In the genomic region with DNA sequence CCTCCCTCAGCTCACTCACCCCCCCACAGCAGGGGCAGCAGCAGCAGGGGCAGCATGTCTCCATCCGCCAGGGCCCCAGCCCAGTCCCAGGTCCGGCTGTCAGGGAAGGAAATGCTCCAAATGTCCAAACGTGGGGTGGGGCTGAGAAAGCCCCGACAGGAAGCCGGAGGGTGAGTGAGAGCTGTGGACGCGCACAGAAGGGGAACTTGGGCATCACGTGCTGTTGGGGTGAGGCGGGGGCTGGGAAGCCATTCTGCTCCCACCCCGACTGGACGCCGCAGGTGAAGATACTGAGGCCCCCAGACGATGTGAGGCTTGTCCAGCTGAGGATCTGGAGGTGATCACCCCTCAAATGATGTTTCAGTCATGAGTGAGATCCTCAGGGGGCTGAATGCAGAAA, we compare ENCODE assay signal across 10 cellular contexts. TPM values are rescaled to one million over a fixed set of nuclear protein-coding genes. Genes with fewer than 3 reads are reported as not detected.
"Had no signal": no experiment of that assay in that cellular context is flagged by ENCODE, and none has a peak within 500 bp of the region (broad histone marks: within the 10 kb centered on the region; RNA-seq: fewer than 3 reads in every experiment).

A gene with protein sequence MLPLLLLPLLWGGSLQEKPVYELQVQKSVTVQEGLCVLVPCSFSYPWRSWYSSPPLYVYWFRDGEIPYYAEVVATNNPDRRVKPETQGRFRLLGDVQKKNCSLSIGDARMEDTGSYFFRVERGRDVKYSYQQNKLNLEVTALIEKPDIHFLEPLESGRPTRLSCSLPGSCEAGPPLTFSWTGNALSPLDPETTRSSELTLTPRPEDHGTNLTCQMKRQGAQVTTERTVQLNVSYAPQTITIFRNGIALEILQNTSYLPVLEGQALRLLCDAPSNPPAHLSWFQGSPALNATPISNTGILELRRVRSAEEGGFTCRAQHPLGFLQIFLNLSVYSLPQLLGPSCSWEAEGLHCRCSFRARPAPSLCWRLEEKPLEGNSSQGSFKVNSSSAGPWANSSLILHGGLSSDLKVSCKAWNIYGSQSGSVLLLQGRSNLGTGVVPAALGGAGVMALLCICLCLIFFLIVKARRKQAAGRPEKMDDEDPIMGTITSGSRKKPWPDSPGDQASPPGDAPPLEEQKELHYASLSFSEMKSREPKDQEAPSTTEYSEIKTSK (minus strand): TSS at position 122 of the 400 bp plus-strand sequence. CDS start 66 bp downstream, at position 56.

RNA-seq across cellular contexts. Expression of the gene that starts here (rescaled TPM):
- total RNA-seq: activated CD8-positive, alpha-beta T cell treated with anti-CD3 and anti-CD28 coated beads, Interleukin-2, amount 10 ng/mL, durations not matched to agents 7 days and 5 days; activated T-helper 1 cell treated with anti-CD3 and anti-CD28 coated beads, Interleukin-12 subunit alpha, Interleukin-12 subunit beta, Interleukin-2, Interleukin-4 antibody, amounts not matched to agents 30 ng/mL and 10 ng/mL and 1 ng/mL, durations not matched to agents 14 hours and 24 hours and 36 hours; dermis microvascular lymphatic vessel endothelial cell; foreskin keratinocyte; hepatocyte; kidney epithelial cell; pulmonary artery endothelial cell; testis had no signal
- polyA plus RNA-seq: esophagus, foreskin keratinocyte, hepatocyte, small intestine had no signal
